Comparison of ENCODE assay signal across 26 cellular contexts in genomic region chr7:76066716-76067503, GRCh38. TPM values are rescaled to one million over a fixed set of nuclear protein-coding genes. Genes with fewer than 3 reads are reported as not detected.
A peak's percentile ranks its signal among the peaks of the same experiment; 100 is the strongest.
DNase-seq lines count a peak whose midpoint lies in the region; ATAC-seq and TF ChIP-seq lines count a peak whose summit lies in the region.
"Had no signal": no experiment of that assay in that cellular context is flagged by ENCODE, and none has a peak within 500 bp of the region (broad histone marks: within the 10 kb centered on the region; RNA-seq: fewer than 3 reads in every experiment).

No MANE protein-coding gene starts in this region.

- H3K36me3 ChIP-seq in right atrium auricular region (peaks cover 53% of the 10 kb centered on the region), heart left ventricle (peaks cover 3 to 60% (median 52%) of the 10 kb centered on the region in 9 donors), H7 (replicated peaks; ENCODE audit: control insufficient read depth, insufficient read depth, low read length) (peaks cover 36% of the 10 kb centered on the region), aorta (ENCODE audit: control insufficient read depth in 1 of 2, insufficient read depth in 2 of 2, low read length in 1 of 2) (peaks cover 9 to 12% of the 10 kb centered on the region in 2 donors)

- no peaks in the 10 kb centered on the region for H3K9me3 ChIP-seq in right atrium auricular region
- H3K9me3 ChIP-seq in heart left ventricle = no peaks in the 10 kb centered on the region
- H3K9me3 ChIP-seq in aorta (ENCODE audit: control insufficient read depth, low read length) = no peaks in the 10 kb centered on the region
- H3K9me3 ChIP-seq: mucosa of descending colon, Peyer's patch, SJCRH30 had no signal

- no peak for ATAC-seq in heart left ventricle
- no peak for ATAC-seq in HG03565 (IDR thresholded peaks at IDR 0.05; ENCODE audit: unreplicated experiment)
- no peak for ATAC-seq in aorta (ENCODE audit: low FRiP score)
- ATAC-seq: mucosa of descending colon, natural killer cell had no signal

- DNase-seq in right atrium auricular region (ENCODE audit: low spot score) (no peak), heart left ventricle (no peak), H7 (peak; percentile 8), fibroblast of peridontal ligament (ENCODE audit: extremely low read depth) (peak; percentile 6), NCI-H1417 (lab: John Stamatoyannopoulos, UW) (no peak), aorta (no peak), medulla oblongata (ENCODE audit: extremely low spot score) (no peak)
- DNase-seq: activated CD4-positive, alpha-beta T cell treated with anti-CD3 and anti-CD28 coated beads for 48 hours; activated effector memory CD4-positive, alpha-beta T cell treated with anti-CD3 and anti-CD28 coated beads, Interleukin-2, amount 50 U/mL, for 16 hours; activated naive CD8-positive, alpha-beta T cell treated with anti-CD3 and anti-CD28 coated beads, Interleukin-2, amount 10 ng/mL, durations not matched to agents 7 days and 5 days; COR-L47; kidney glomerular epithelial cell; mucosa of descending colon; natural killer cell; NCI-H1048; NCI-H1694 treated with DMSO at 0.1 percent for 48 hours; NCI-H446; NCI-H748 treated with DMSO at 0.1 percent for 48 hours; occipital lobe; Peyer's patch; SJCRH30; stimulated activated naive CD4-positive, alpha-beta T cell treated with Interleukin-2 at 50 U/mL for 16 hours; SW 1271 had no signal

- TF ChIP-seq CTCF in right atrium auricular region (IDR thresholded peaks at IDR 0.05) = no peak
- TF ChIP-seq CTCF in heart left ventricle (IDR thresholded peaks at IDR 0.05) = no peak

- 85 to 91% (median 88%) methylated on average over 14 of the region's 14 CpGs for WGBS in heart left ventricle, 4 donors
- WGBS in aorta, 2 donors = 92 to 93% methylated on average over 14 of the region's 14 CpGs

- H3K27ac ChIP-seq in right atrium auricular region (peak overlapping the region; percentile 67 to 77), heart left ventricle (peak overlapping the region in 6 of 12 donors; percentile 24 to 82 (median 64)), aorta (ENCODE audit: low read depth in 1 of 2, low read length in 2 of 2) (no peak overlapping the region)
- H3K27ac ChIP-seq: GM23248, Peyer's patch, SJCRH30, skin epidermis had no signal

- TF ChIP-seq POLR2A in heart left ventricle (IDR thresholded peaks at IDR 0.05) = no peak

- H3K4me3 ChIP-seq in right atrium auricular region (no peak overlapping the region), heart left ventricle (no peak overlapping the region), H7 (ENCODE audit: insufficient read depth, low read depth, low read length) (no peak overlapping the region), aorta (ENCODE audit: low read length in 2 of 2) (no peak overlapping the region)
- H3K4me3 ChIP-seq: GM23248, mucosa of descending colon, Peyer's patch, SJCRH30, skin epidermis had no signal

- H3K27me3 ChIP-seq in right atrium auricular region (no peaks in the 10 kb centered on the region), heart left ventricle (no peaks in the 10 kb centered on the region), H7 (ENCODE audit: control insufficient read depth, insufficient read depth, low read length) (no peaks in the 10 kb centered on the region), aorta (ENCODE audit: control insufficient read depth in 1 of 2, insufficient read depth in 2 of 2, low read length in 1 of 2) (no peaks in the 10 kb centered on the region)
- H3K27me3 ChIP-seq: Peyer's patch, SJCRH30 had no signal

- peaks cover 0 to 51% of the 10 kb centered on the region in 2 donors for H3K4me1 ChIP-seq in right atrium auricular region
- peaks cover 0 to 44% (median 9%) of the 10 kb centered on the region in 12 donors for H3K4me1 ChIP-seq in heart left ventricle
- H3K4me1 ChIP-seq in aorta (ENCODE audit: control insufficient read depth in 1 of 2, insufficient read depth in 2 of 2, low read length in 2 of 2) = no peaks in the 10 kb centered on the region
- H3K4me1 ChIP-seq: Peyer's patch, SJCRH30 had no signal

- intact Hi-C loops in heart left ventricle (cut with DNase I) (no loop called here), aorta (cut with DNase I) (no loop called here)

RNA-seq across cellular contexts. Expression of gene MDH2, which starts 19.0 kb away (rescaled TPM):
- 100 to 1,000 TPM; 186 to 272 TPM for total RNA-seq in right atrium auricular region
- 100 to 1,000 TPM; 303 to 591 (median 409) TPM for total RNA-seq in heart left ventricle
- polyA plus RNA-seq in heart left ventricle = 100 to 1,000 TPM; 140 to 251 TPM
- 206 and 246 TPM in 2 replicates for total RNA-seq in H7 (2014; rRNA removed; shearing (Covaris generic))
- total RNA-seq in aorta = 10 to 100 TPM; 68.4 to 87.9 TPM
- 10 to 100 TPM; 65.3 to 66.7 TPM for polyA plus RNA-seq in aorta

RNA-seq across cellular contexts. Expression of gene STYXL1, which starts 19.1 kb away (rescaled TPM):
- total RNA-seq in right atrium auricular region (10 to 100 TPM; 17.6 to 40.1 TPM), heart left ventricle (10 to 100 TPM in 8 of 9 donors, 1 to 10 TPM in 1; 7.9 to 26.8 (median 16.1) TPM), aorta (10 to 100 TPM in 1 of 2 donors, 1 to 10 TPM in 1; 6.1 to 16.8 TPM)
- polyA plus RNA-seq in heart left ventricle (10 to 100 TPM; 43.1 to 44.3 TPM), aorta (10 to 100 TPM; 16.2 to 18.7 TPM)
- total RNA-seq in H7 (2014; rRNA removed; shearing (Covaris generic)) = 53.1 and 68.6 TPM in 2 replicates

Comparison
In these comparisons a context has a peak if more than half of its experiments do, and no peak if none do; other contexts are left out.
1. DNase-seq: peak in H7 (single experiment) and fibroblast of peridontal ligament (single experiment); none in right atrium auricular region (single experiment), heart left ventricle (0 of 5), NCI-H1417 (0 of 3), aorta (0 of 2) and medulla oblongata (single experiment).
2. H3K27ac ChIP-seq: peak in right atrium auricular region (2 of 2); none in aorta (0 of 2).